ENCODE assay signal across 1 cellular context in genomic region chr2:61176755-61177726, GRCh38.
TF ChIP-seq lines count a peak whose summit lies in the region.

No MANE protein-coding gene starts in this region.

TF ChIP-seq in K562, 482 proteins besides CTCF, POLR2A, EP300 and RAD21 (continued from another document and continues in another):
- TF ChIP-seq E4F1 (CRISPR knock-in tag; IDR thresholded peaks at IDR 0.05; ENCODE audit: borderline replicate concordance) (no peak), UBTF (IDR thresholded peaks at IDR 0.05; ENCODE audit: borderline replicate concordance in 1 of 2, low read depth in 2 of 2, low read length in 2 of 2) (peak; percentile 8 to 38; a peak in 3 of 4 replicates), GTF3C2 (IDR thresholded peaks at IDR 0.05; ENCODE audit: borderline replicate concordance, extremely low read depth, insufficient read length) (no peak), DIDO1 (tag; IDR thresholded peaks at IDR 0.05; ENCODE audit: low read depth) (no peak), RBM15 (IDR thresholded peaks at IDR 0.05; ENCODE audit: insufficient read depth, low read length) (no peak), SMARCA5 (IDR thresholded peaks at IDR 0.05) (no peak), SRSF1 (IDR thresholded peaks at IDR 0.05; ENCODE audit: low read depth, low read length) (no peak), E2F3 (CRISPR knock-in tag; IDR thresholded peaks at IDR 0.05) (peak; percentile 73; the same call in 1 of the 2 replicates), SMAD1 (IDR thresholded peaks at IDR 0.05; ENCODE audit: low read depth, low read length, partially characterized antibody) (no peak), ESRRA (IDR thresholded peaks at IDR 0.05; ENCODE audit: borderline replicate concordance, low read depth) (peak; percentile 92), ZFP1 (CRISPR knock-in tag; IDR thresholded peaks at IDR 0.05) (no peak), RFX1 (IDR thresholded peaks at IDR 0.05) (no peak), NFIC (IDR thresholded peaks at IDR 0.05) (peak; percentile 85), ZNF282 (CRISPR knock-in tag; IDR thresholded peaks at IDR 0.05) (no peak), HMG20A (CRISPR knock-in tag; conservative IDR thresholded peaks at IDR 0.05) (no peak), PTRF (tag; IDR thresholded peaks at IDR 0.05) (no peak), MIER1 (IDR thresholded peaks at IDR 0.05; ENCODE audit: low read depth) (peak; percentile 73; the same call in 1 of the 2 replicates), VEZF1 (CRISPR knock-in tag; IDR thresholded peaks at IDR 0.05) (peak; percentile 97), MCM3 (IDR thresholded peaks at IDR 0.05) (no peak), SRSF3 (IDR thresholded peaks at IDR 0.05; ENCODE audit: insufficient read depth, low read length) (no peak), TRIM25 (IDR thresholded peaks at IDR 0.05; ENCODE audit: borderline replicate concordance) (no peak), TCF7 (IDR thresholded peaks at IDR 0.05; ENCODE audit: borderline replicate concordance) (peak; percentile 33; the same call in 1 of the 2 replicates), IRF1 (CRISPR knock-in tag; IDR thresholded peaks at IDR 0.05; ENCODE audit: borderline replicate concordance) (no peak), PML (IDR thresholded peaks at IDR 0.05; ENCODE audit: low read length) (peak; percentile 84), ZNF655 (CRISPR knock-in tag; IDR thresholded peaks at IDR 0.05) (no peak), NFE2L1 (tag; IDR thresholded peaks at IDR 0.05; ENCODE audit: borderline replicate concordance, low read depth) (no peak), ZNF24 (IDR thresholded peaks at IDR 0.05) (no peak; the same call in 1 of the 2 replicates), PCBP1 (IDR thresholded peaks at IDR 0.05; ENCODE audit: low read depth, low read length, poor library complexity, severe bottlenecking) (peak; percentile 47), TEAD2 (tag; IDR thresholded peaks at IDR 0.05) (no peak), MTA2 (IDR thresholded peaks at IDR 0.05; ENCODE audit: low read depth) (no peak), ZNF121 (CRISPR knock-in tag; conservative IDR thresholded peaks at IDR 0.05) (no peak), LARP7 (IDR thresholded peaks at IDR 0.05) (no peak), KAT2B (IDR thresholded peaks at IDR 0.05; ENCODE audit: low read depth, low read length) (no peak), ETV5 (CRISPR knock-in tag; IDR thresholded peaks at IDR 0.05; ENCODE audit: low read depth) (peak; percentile 83), CLOCK (CRISPR knock-in tag; IDR thresholded peaks at IDR 0.05; ENCODE audit: borderline replicate concordance) (no peak), RNF219 (CRISPR knock-in tag; IDR thresholded peaks at IDR 0.05) (no peak), CREB3L1 (IDR thresholded peaks at IDR 0.05; ENCODE audit: borderline replicate concordance, low read depth) (peak; percentile 82; the same call in 1 of the 2 replicates), GTF2B (IDR thresholded peaks at IDR 0.05; ENCODE audit: extremely low read depth, insufficient read length) (no peak), THRAP3 (IDR thresholded peaks at IDR 0.05; ENCODE audit: borderline replicate concordance) (no peak)
